22 cellular contexts compared by ENCODE assay signal in genomic region chr22:44859641-44860040, GRCh38.
"Had no signal": no experiment of that assay in that cellular context is flagged by ENCODE, and none has a peak within 500 bp of the region (broad histone marks: within the 10 kb centered on the region; RNA-seq: fewer than 3 reads in every experiment).

No MANE protein-coding gene starts in this region.

- H3K9me3 ChIP-seq: SK-N-SH had no signal

- H3K9ac ChIP-seq: SK-N-SH had no signal

- ATAC-seq: activated CD8-positive, alpha-beta memory T cell treated with anti-CD3 and anti-CD28 coated beads, Interleukin-2, amount 10 ng/mL, durations not matched to agents 7 days and 5 days; activated naive CD4-positive, alpha-beta T cell treated with anti-CD3 and anti-CD28 coated beads, Interleukin-2, amount 50 U/mL, for 72 hours; activated naive CD8-positive, alpha-beta T cell treated with anti-CD3 and anti-CD28 coated beads, Interleukin-2, amount 50 U/mL, for 24 hours; PC-3; WTC11 had no signal

- FAIRE-seq: astrocyte, RCC 7860 had no signal

- DNase-seq: activated CD4-positive, alpha-beta T cell treated with anti-CD3 and anti-CD28 coated beads, Interleukin-2, amount 10 ng/mL, durations not matched to agents 24 days and 14 days; activated CD4-positive, alpha-beta T cell treated with anti-CD3 and anti-CD28 coated beads, Interleukin-2, amount 50 U/mL, for 48 hours; activated CD4-positive, CD25-positive, alpha-beta regulatory T cell treated with anti-CD3 and anti-CD28 coated beads, Interleukin-2, amount 50 U/mL, for 72 hours; activated CD8-positive, alpha-beta memory T cell treated with anti-CD3 and anti-CD28 coated beads, Interleukin-2, amount 10 ng/mL, durations not matched to agents 7 days and 5 days; activated effector memory CD4-positive, alpha-beta T cell treated with Interleukin-2 at 50 U/mL for 16 hours; activated naive CD4-positive, alpha-beta T cell treated with Interleukin-2 at 50 U/mL for 16 hours; activated naive CD8-positive, alpha-beta T cell treated with anti-CD3 and anti-CD28 coated beads, Interleukin-2, amount 50 U/mL, for 24 hours; activated T-cell treated with anti-CD3 and anti-CD28 coated beads, Interleukin-2, amount 50 U/mL, for 24 hours; amniotic stem cell; MM.1S; NCI-H1105 treated with DMSO at 0.1 percent for 48 hours; NCI-H1436 treated with DMSO at 0.1 percent for 48 hours; NCI-H187; NCI-H2081; NCI-H510A treated with DMSO at 0.1 percent for 48 hours; PC-3; SK-N-SH; T-helper 1 cell had no signal
